ENCODE assay signal across 25 cellular contexts in the genomic region with DNA sequence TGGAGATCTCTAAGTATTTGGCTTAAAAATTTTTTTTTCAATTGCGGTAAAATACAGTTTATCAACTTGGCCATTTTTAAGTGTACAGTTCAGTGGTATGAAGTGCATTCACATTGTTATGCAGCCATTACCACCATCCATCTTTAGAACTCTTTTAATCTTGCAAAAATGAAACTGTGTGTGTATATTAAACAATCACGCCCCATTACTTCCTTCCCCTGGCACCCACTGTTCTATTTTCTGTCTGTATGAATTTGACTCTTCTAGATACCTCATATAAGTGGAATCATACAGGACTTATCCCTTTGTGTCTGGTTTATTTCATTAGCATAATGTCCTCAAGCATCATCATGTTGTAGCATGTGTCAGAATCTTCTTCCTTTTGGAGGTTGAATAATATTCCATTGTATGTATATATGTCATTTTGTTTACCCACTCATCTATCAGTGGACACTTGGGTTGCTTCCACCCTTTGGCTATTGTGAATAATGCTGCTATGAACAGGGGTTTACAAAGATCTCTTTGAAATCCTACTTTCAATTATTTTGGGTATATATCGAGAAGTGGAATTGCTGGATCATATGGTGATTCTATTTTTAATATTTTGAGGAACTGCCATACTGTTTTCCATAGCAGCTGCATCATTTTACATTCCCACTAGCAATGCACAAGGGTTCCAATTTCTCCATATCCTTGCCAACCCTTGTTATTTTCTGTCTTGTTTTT.
A peak's percentile ranks its signal among the peaks of the same experiment; 100 is the strongest.
DNase-seq lines count a peak whose midpoint lies in the region; ATAC-seq lines count a peak whose summit lies in the region.
"Had no signal": no experiment of that assay in that cellular context is flagged by ENCODE, and none has a peak within 500 bp of the region (broad histone marks: within the 10 kb centered on the region; RNA-seq: fewer than 3 reads in every experiment).

No MANE protein-coding gene starts in this region.

- peak overlapping the region; percentile 6 for H3K27ac Mint-ChIP-seq in activated CD4-positive, alpha-beta T cell treated with anti-CD3 and anti-CD28 coated beads for 36 hours
- peak overlapping the region; percentile 21 to 92 (median 62) for H3K27ac Mint-ChIP-seq in CD4-positive, alpha-beta memory T cell
- H3K27ac Mint-ChIP-seq in T-helper 2 cell treated with Interferon-gamma antibody and Interleukin-4, amounts not matched to agents 5 μg/mL and 100 μg/mL, for 36 hours = no peak overlapping the region
- H3K27ac Mint-ChIP-seq in naive B cell = peak overlapping the region in 5 of 6 donors; percentile 36 to 96 (median 46)
- H3K27ac Mint-ChIP-seq: endodermal cell had no signal

- no peaks in the 10 kb centered on the region for H3K36me3 Mint-ChIP-seq in activated CD4-positive, alpha-beta T cell treated with anti-CD3 and anti-CD28 coated beads for 36 hours (ENCODE audit: low read depth)
- no peaks in the 10 kb centered on the region for H3K36me3 Mint-ChIP-seq in CD4-positive, alpha-beta memory T cell
- H3K36me3 Mint-ChIP-seq in T-helper 2 cell treated with Interferon-gamma antibody and Interleukin-4, amounts not matched to agents 5 μg/mL and 100 μg/mL, for 36 hours (ENCODE audit: low read depth) = no peaks in the 10 kb centered on the region
- peaks cover 0 to 6% of the 10 kb centered on the region in 2 donors for H3K36me3 Mint-ChIP-seq in naive B cell

- no peak overlapping the region for H3K4me3 Mint-ChIP-seq in activated CD4-positive, alpha-beta T cell treated with anti-CD3 and anti-CD28 coated beads for 36 hours
- H3K4me3 Mint-ChIP-seq in CD4-positive, alpha-beta memory T cell = peak overlapping the region in 7 of 8 donors; percentile 17 to 87 (median 69)
- peak overlapping the region; percentile 63 for H3K4me3 Mint-ChIP-seq in T-helper 2 cell treated with Interferon-gamma antibody and Interleukin-4, amounts not matched to agents 5 μg/mL and 100 μg/mL, for 36 hours
- H3K4me3 Mint-ChIP-seq in naive B cell = peak overlapping the region; percentile 9 to 87 (median 45)
- H3K4me3 Mint-ChIP-seq: endodermal cell had no signal

- H3K9me3 ChIP-seq in CD4-positive, alpha-beta memory T cell (ENCODE audit: control insufficient read depth in 1 of 2, low read length in 2 of 2) = no peaks in the 10 kb centered on the region
- H3K9me3 ChIP-seq: Caco-2, esophagus squamous epithelium, gastroesophageal sphincter, HAP-1, sigmoid colon, upper lobe of right lung had no signal

- POLR2A ChIA-PET in activated CD4-positive, alpha-beta T cell treated with anti-CD3 and anti-CD28 coated beads for 36 hours (lab: Charles Lee) = no interaction called here
- POLR2A ChIA-PET in CD4-positive, alpha-beta memory T cell (lab: Charles Lee; ENCODE audit: partially characterized antibody) = interaction anchor here (1.9 to 3.4 kb wide), 2 partner anchors 64 kb away, joined by 7 to 22 read pairs; a partner anchor contains a TSS

- no peaks in the 10 kb centered on the region for H3K9me3 Mint-ChIP-seq in activated CD4-positive, alpha-beta T cell treated with anti-CD3 and anti-CD28 coated beads for 36 hours (ENCODE audit: low read depth)
- H3K9me3 Mint-ChIP-seq in CD4-positive, alpha-beta memory T cell = peaks cover 0 to 6% (median 0%) of the 10 kb centered on the region in 8 donors
- peaks cover 9% of the 10 kb centered on the region for H3K9me3 Mint-ChIP-seq in T-helper 2 cell treated with Interferon-gamma antibody and Interleukin-4, amounts not matched to agents 5 μg/mL and 100 μg/mL, for 36 hours
- peaks cover 0 to 3% (median 0%) of the 10 kb centered on the region in 7 donors for H3K9me3 Mint-ChIP-seq in naive B cell

- intact Hi-C loops in activated CD4-positive, alpha-beta T cell treated with anti-CD3 and anti-CD28 coated beads for 36 hours (cut with DNase I, micrococcal nuclease) = loop anchor here (1.0 to 5.0 kb wide), 5 partner anchors 16 to 273 kb away; a partner anchor contains a TSS
- intact Hi-C loops in CD4-positive, alpha-beta memory T cell (cut with micrococcal nuclease) = loop anchor here (5.0 kb wide), 1 partner anchor 187 kb away; a partner anchor contains a TSS

- H3K27me3 Mint-ChIP-seq in activated CD4-positive, alpha-beta T cell treated with anti-CD3 and anti-CD28 coated beads for 36 hours = no peaks in the 10 kb centered on the region
- H3K27me3 Mint-ChIP-seq in CD4-positive, alpha-beta memory T cell = no peaks in the 10 kb centered on the region
- peaks cover 2% of the 10 kb centered on the region for H3K27me3 Mint-ChIP-seq in T-helper 2 cell treated with Interferon-gamma antibody and Interleukin-4, amounts not matched to agents 5 μg/mL and 100 μg/mL, for 36 hours (ENCODE audit: low read depth)
- H3K27me3 Mint-ChIP-seq in naive B cell = no peaks in the 10 kb centered on the region

- DNase-seq in activated CD4-positive, alpha-beta T cell treated with anti-CD3 and anti-CD28 coated beads for 36 hours = no peak
- DNase-seq in activated CD4-positive, alpha-beta T cell treated with anti-CD3 and anti-CD28 coated beads, Interleukin-2, amount 50 U/mL, for 4 hours = no peak
- peak in 2 of 5 donors; percentile 17 to 21 for DNase-seq in CD4-positive, alpha-beta memory T cell
- no peak for DNase-seq in T-helper 2 cell treated with Interferon-gamma antibody and Interleukin-4, amounts not matched to agents 5 μg/mL and 100 μg/mL, for 36 hours (ENCODE audit: low spot score)
- DNase-seq in naive B cell (no peak), globus pallidus (ENCODE audit: low spot score) (no peak)
- DNase-seq: 8988T; activated CD4-positive, alpha-beta T cell treated with anti-CD3 and anti-CD28 coated beads, Interleukin-2, amount 50 U/mL, for 48 hours; activated gamma-delta T cell; Caco-2; DND-41; endodermal cell; esophagus squamous epithelium; NCI-H2081; NCI-H226; NCI-H774; sigmoid colon; upper lobe of right lung had no signal

- H3K4me1 ChIP-seq in CD4-positive, alpha-beta memory T cell (ENCODE audit: insufficient read depth, low read length) = peaks cover 45% of the 10 kb centered on the region

- ATAC-seq in activated CD4-positive, alpha-beta T cell treated with anti-CD3 and anti-CD28 coated beads for 36 hours = no peak
- peak in 1 of 2 donors; percentile 16 for ATAC-seq in naive B cell (ENCODE audit: low read depth in 2 of 2)
- ATAC-seq in HG02759 (IDR thresholded peaks at IDR 0.05; ENCODE audit: unreplicated experiment) = no peak
- ATAC-seq in HG02884 (IDR thresholded peaks at IDR 0.05; ENCODE audit: unreplicated experiment) = no peak
- ATAC-seq: gastroesophageal sphincter, GM12878, upper lobe of right lung had no signal

- CTCF ChIA-PET in activated CD4-positive, alpha-beta T cell treated with anti-CD3 and anti-CD28 coated beads for 36 hours (lab: Charles Lee) = interaction anchor here (1.1 kb wide), 1 partner anchor 66 kb away, joined by 3 read pairs; no protein-coding TSS in a partner anchor
- CTCF ChIA-PET in CD4-positive, alpha-beta memory T cell (lab: Charles Lee; ENCODE audit: partially characterized antibody) = interaction anchor here (2.0 kb wide), 1 partner anchor 65 kb away, joined by 7 read pairs; no protein-coding TSS in a partner anchor

- no peaks in the 10 kb centered on the region for H3K36me3 ChIP-seq in CD4-positive, alpha-beta memory T cell (ENCODE audit: insufficient read depth, low read length)
- H3K36me3 ChIP-seq: esophagus squamous epithelium, gastroesophageal sphincter, sigmoid colon, upper lobe of right lung had no signal

- H3K4me1 Mint-ChIP-seq in activated CD4-positive, alpha-beta T cell treated with anti-CD3 and anti-CD28 coated beads for 36 hours = peaks cover 36% of the 10 kb centered on the region
- peaks cover 30 to 47% (median 44%) of the 10 kb centered on the region in 4 donors for H3K4me1 Mint-ChIP-seq in CD4-positive, alpha-beta memory T cell
- peaks cover 44% of the 10 kb centered on the region for H3K4me1 Mint-ChIP-seq in T-helper 2 cell treated with Interferon-gamma antibody and Interleukin-4, amounts not matched to agents 5 μg/mL and 100 μg/mL, for 36 hours (ENCODE audit: low read depth)
- peaks cover 42 to 61% (median 51%) of the 10 kb centered on the region in 3 donors for H3K4me1 Mint-ChIP-seq in naive B cell

- H3K4me3 ChIP-seq in CD4-positive, alpha-beta memory T cell (ENCODE audit: low read length in 2 of 2) = no peak overlapping the region
- H3K4me3 ChIP-seq: coronary artery, esophagus squamous epithelium, gastroesophageal sphincter, GM12878, HAP-1, sigmoid colon, SK-N-MC, upper lobe of right lung had no signal

- H3K27me3 ChIP-seq in CD4-positive, alpha-beta memory T cell (ENCODE audit: insufficient read depth, low read length) = no peaks in the 10 kb centered on the region
- H3K27me3 ChIP-seq: esophagus squamous epithelium, gastroesophageal sphincter, sigmoid colon, upper lobe of right lung had no signal

- no peak overlapping the region for H3K27ac ChIP-seq in CD4-positive, alpha-beta memory T cell (ENCODE audit: low read depth, low read length)
- H3K27ac ChIP-seq: SK-N-MC had no signal
